In the genomic region with DNA sequence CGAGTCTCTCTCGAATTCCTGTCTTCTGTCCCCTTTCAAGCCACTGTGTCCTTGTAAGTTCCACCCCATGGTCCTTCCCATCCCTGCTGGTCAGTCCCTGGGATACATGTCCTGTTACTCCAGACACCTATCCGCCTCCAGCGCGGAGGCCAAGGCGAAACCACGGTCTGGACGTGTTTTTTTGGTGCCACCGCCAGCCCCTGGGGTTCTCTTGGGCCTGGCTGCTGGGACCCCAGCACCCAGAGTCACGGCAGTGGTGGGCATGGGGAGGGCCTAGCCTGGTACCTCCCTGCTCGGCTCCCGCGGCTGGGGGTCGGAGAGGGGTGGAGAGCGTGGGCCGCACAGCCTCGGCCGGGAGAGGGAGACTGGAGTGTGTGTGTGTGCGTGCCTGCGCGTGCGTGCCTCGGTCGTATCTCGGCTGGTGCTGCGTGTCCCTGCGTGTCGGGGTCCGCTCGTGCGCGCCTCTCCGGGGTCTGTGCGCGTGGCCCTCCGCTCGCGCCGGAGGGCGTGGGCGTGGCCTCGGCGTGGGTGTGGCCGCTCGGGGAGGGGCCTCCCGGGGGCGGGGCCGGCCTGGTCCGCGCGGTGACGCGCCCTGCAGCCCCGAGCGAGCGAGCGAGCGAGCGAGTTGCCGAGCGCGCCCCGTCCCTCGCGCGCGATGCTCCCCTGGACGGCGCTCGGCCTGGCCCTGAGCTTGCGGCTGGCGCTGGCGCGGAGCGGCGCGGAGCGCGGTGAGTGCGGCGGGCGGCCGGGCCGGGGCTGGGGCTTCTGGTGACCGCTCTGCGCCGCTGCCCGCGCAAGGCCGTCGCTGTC, we compare ENCODE assay signal across 8 cellular contexts. TPM values are rescaled to one million over a fixed set of nuclear protein-coding genes. Genes with fewer than 3 reads are reported as not detected.
A peak's percentile ranks its signal among the peaks of the same experiment; 100 is the strongest.
DNase-seq lines count a peak whose midpoint lies in the region; ATAC-seq and TF ChIP-seq lines count a peak whose summit lies in the region.

A gene with protein sequence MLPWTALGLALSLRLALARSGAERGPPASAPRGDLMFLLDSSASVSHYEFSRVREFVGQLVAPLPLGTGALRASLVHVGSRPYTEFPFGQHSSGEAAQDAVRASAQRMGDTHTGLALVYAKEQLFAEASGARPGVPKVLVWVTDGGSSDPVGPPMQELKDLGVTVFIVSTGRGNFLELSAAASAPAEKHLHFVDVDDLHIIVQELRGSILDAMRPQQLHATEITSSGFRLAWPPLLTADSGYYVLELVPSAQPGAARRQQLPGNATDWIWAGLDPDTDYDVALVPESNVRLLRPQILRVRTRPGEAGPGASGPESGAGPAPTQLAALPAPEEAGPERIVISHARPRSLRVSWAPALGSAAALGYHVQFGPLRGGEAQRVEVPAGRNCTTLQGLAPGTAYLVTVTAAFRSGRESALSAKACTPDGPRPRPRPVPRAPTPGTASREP (plus strand): TSS at position 597 of the 810 bp plus-strand sequence. CDS start 59 bp downstream, at position 656.

- peak within 1 kb of the TSS; percentile 82 for H3K4me3 Mint-ChIP-seq in nephron progenitor cell

- H3K4me3 ChIP-seq in fibroblast of villous mesenchyme (ENCODE audit: low read depth, low read length), result peak within 1 kb of the TSS; percentile 57

- peak; percentile 47 for ATAC-seq in stimulated activated naive CD8-positive, alpha-beta T cell treated with anti-CD3 and anti-CD28 coated beads, Interleukin-15, Interleukin-2, amounts not matched to agents 100 U/mL and 50 U/mL, for 24 hours

- peaks cover 38% of the 10 kb centered on the region for H3K4me1 Mint-ChIP-seq in nephron progenitor cell

- H3K9me3 Mint-ChIP-seq in nephron progenitor cell, result no peaks in the 10 kb centered on the region

- TF ChIP-seq CTCF in fibroblast of villous mesenchyme (IDR thresholded peaks at IDR 0.05; ENCODE audit: insufficient read depth, low read depth, low read length) (no peak), nephron progenitor cell (IDR thresholded peaks at IDR 0.05) (no peak)

- H3K36me3 Mint-ChIP-seq in nephron progenitor cell (ENCODE audit: low read depth), result no peaks in the 10 kb centered on the region

- no peaks in the 10 kb centered on the region for H3K27me3 Mint-ChIP-seq in nephron progenitor cell (ENCODE audit: low read depth, poor library complexity)

- H3K27ac Mint-ChIP-seq in nephron progenitor cell, result peak within 1 kb of the TSS; percentile 90

- DNase-seq in NCI-H1417 (lab: John Stamatoyannopoulos, UW) (peak in 2 of 3 experiments; percentile 54 to 65), NCI-H1417 treated with DMSO at 0.1 percent for 48 hours (lab: John Stamatoyannopoulos, UW) (no peak), NOMO-1 (lab: John Stamatoyannopoulos, UW; ENCODE audit: unreplicated experiment in 2 of 2) (peak; percentile 11 to 45), fibroblast of villous mesenchyme (ENCODE audit: low read depth) (peak; percentile 70), nephron progenitor cell (peak; percentile 85), cerebellar cortex (ENCODE audit: low spot score) (no peak)
- DNase-seq in activated naive CD4-positive, alpha-beta T cell (lab: John Stamatoyannopoulos, UW), result peak in 3 of 4 experiments; percentile 13 to 53 (median 24)
- peak; percentile 83 for DNase-seq in stimulated activated naive CD8-positive, alpha-beta T cell treated with anti-CD3 and anti-CD28 coated beads, Interleukin-15, Interleukin-2, amounts not matched to agents 100 U/mL and 50 U/mL, for 24 hours

RNA-seq across cellular contexts. Expression of the gene that starts here (rescaled TPM):
- total RNA-seq in fibroblast of villous mesenchyme, result 5.6 and 6.8 TPM in 2 replicates

Comparison
In these comparisons a context has a peak if more than half of its experiments do, and no peak if none do; other contexts are left out.
1. DNase-seq: peak in NCI-H1417 (2 of 3), NOMO-1 (2 of 2), activated naive CD4-positive, alpha-beta T cell (3 of 4), fibroblast of villous mesenchyme (single experiment), nephron progenitor cell (single experiment) and stimulated activated naive CD8-positive, alpha-beta T cell treated with anti-CD3 and anti-CD28 coated beads, Interleukin-15, Interleukin-2, amounts not matched to agents 100 U/mL and 50 U/mL, for 24 hours (single experiment); none in NCI-H1417 treated with DMSO at 0.1 percent for 48 hours (single experiment) and cerebellar cortex (single experiment).